In the genomic region with DNA sequence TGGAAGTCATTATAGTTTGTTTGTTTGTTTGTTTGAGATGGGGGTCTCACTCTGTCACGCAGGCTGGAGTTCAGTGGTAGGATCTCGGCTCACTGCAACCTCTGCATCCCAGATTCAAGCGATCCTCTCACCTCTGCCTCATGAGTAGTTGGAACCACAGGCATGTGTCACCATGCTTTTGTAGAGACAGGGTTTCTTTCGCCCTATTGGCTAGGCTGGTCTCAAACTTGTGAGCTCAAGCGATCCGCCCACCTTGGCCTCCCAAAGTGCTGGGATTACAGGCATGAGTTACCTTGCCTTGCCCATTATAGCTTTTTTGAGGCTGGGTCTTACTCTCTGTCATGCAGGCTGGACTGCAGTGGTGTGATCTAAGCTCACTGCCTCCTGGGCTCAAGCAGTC, we compare ENCODE assay signal across 29 cellular contexts. TPM values are rescaled to one million over a fixed set of nuclear protein-coding genes. Genes with fewer than 3 reads are reported as not detected.
DNase-seq lines count a peak whose midpoint lies in the region; ATAC-seq and TF ChIP-seq lines count a peak whose summit lies in the region.
"Had no signal": no experiment of that assay in that cellular context is flagged by ENCODE, and none has a peak within 500 bp of the region (broad histone marks: within the 10 kb centered on the region; RNA-seq: fewer than 3 reads in every experiment).

No MANE protein-coding gene starts in this region.

- no peak overlapping the region for H3K4me3 Mint-ChIP-seq in activated CD4-positive, alpha-beta T cell treated with anti-CD3 and anti-CD28 coated beads for 36 hours
- H3K4me3 Mint-ChIP-seq in activated CD4-positive, alpha-beta T cell treated with anti-CD3 and anti-CD28 coated beads, Interleukin-2, amount 10 ng/mL, durations not matched to agents 24 days and 14 days: no peak overlapping the region
- H3K4me3 Mint-ChIP-seq: activated CD4-positive, alpha-beta memory T cell treated with anti-CD3 and anti-CD28 coated beads for 36 hours; CD14-positive monocyte; memory B cell; T-helper 1 cell treated with Interleukin-12 subunit alpha and Interleukin-12 subunit beta and Interleukin-4 antibody, amounts not matched to agents 30 μg/mL and 1 μg/mL, for 36 hours had no signal

- no peak overlapping the region for H3K9ac ChIP-seq in SU-DHL-6 (ENCODE audit: low read length)
- H3K9ac ChIP-seq: SK-N-SH had no signal

- H3K4me3 ChIP-seq in SU-DHL-6 (ENCODE audit: insufficient read depth, low read length, poor library complexity, severe bottlenecking) (no peak overlapping the region), thymus (ENCODE audit: low read length) (no peak overlapping the region)

- no peaks in the 10 kb centered on the region for H3K9me2 ChIP-seq in SU-DHL-6 (replicated peaks; ENCODE audit: insufficient read depth, low read length)
- H3K9me2 ChIP-seq: SK-N-SH had no signal

- intact Hi-C loops in activated CD4-positive, alpha-beta T cell treated with anti-CD3 and anti-CD28 coated beads for 36 hours (cut with DNase I, micrococcal nuclease): no loop called here
- intact Hi-C loops in activated CD4-positive, alpha-beta T cell treated with anti-CD3 and anti-CD28 coated beads, Interleukin-2, amount 10 ng/mL, durations not matched to agents 24 days and 14 days (cut with micrococcal nuclease): no loop called here

- DNase-seq in activated CD4-positive, alpha-beta T cell treated with anti-CD3 and anti-CD28 coated beads for 36 hours: peak; percentile 17
- DNase-seq in activated CD4-positive, alpha-beta T cell treated with anti-CD3 and anti-CD28 coated beads, Interleukin-2, amount 10 ng/mL, durations not matched to agents 24 days and 14 days: no peak
- peak; percentile 63 for DNase-seq in islet precursor cell
- no peak for DNase-seq in ACHN
- no peak for DNase-seq in DMS114 treated with DMSO at 0.1 percent for 48 hours (lab: John Stamatoyannopoulos, UW; ENCODE audit: unreplicated experiment)
- DNase-seq: activated CD4-positive, alpha-beta memory T cell treated with anti-CD3 and anti-CD28 coated beads for 36 hours; activated naive CD4-positive, alpha-beta T cell treated with anti-CD3 and anti-CD28 coated beads, Interleukin-2, amount 50 U/mL, for 16 hours; brain microvascular endothelial cell; DMS79; hippocampal formation; KBM-7; left colon; NCI-H2029; NCI-H524 treated with DMSO at 0.1 percent for 48 hours; PC-3; SK-N-SH; stimulated activated CD4-positive, alpha-beta T cell treated with anti-CD3 and anti-CD28 coated beads, Interleukin-12 subunit alpha, Interleukin-12 subunit beta, amount 100 ng/mL, for 4 hours; stimulated activated CD4-positive, alpha-beta T cell treated with anti-CD3 and anti-CD28 coated beads, Interleukin-2, amount 100 ng/mL, for 48 hours; trophoblast cell had no signal

- H3F3A ChIP-seq in SU-DHL-6 (ENCODE audit: insufficient read depth): peaks cover 60% of the 10 kb centered on the region

- in situ Hi-C loops in ACHN (cut with HindIII; ENCODE audit: low pct_ligation_motif_present, low pct_unique_long_range_greater_than_20kb, low sequenced_read_pairs): no loop called here

- H3K27ac ChIP-seq in SU-DHL-6 (ENCODE audit: low read depth, low read length): peak overlapping the region; percentile 76; the same call in 1 of the 2 replicates
- H3K27ac ChIP-seq in thymus (ENCODE audit: low read depth): peak overlapping the region; percentile 31
- H3K27ac ChIP-seq: 22Rv1, brain microvascular endothelial cell had no signal

- POLR2A ChIA-PET in activated CD4-positive, alpha-beta T cell treated with anti-CD3 and anti-CD28 coated beads for 36 hours (lab: Charles Lee): no interaction called here

- ATAC-seq in activated CD4-positive, alpha-beta T cell treated with anti-CD3 and anti-CD28 coated beads for 36 hours: peak; percentile 49
- no peak for ATAC-seq in GM21423 (IDR thresholded peaks at IDR 0.05; ENCODE audit: unreplicated experiment)
- ATAC-seq: activated CD4-positive, CD25-positive, alpha-beta regulatory T cell treated with anti-CD3 and anti-CD28 coated beads, Interleukin-2, amount 50 U/mL, for 24 hours; left colon; PC-3; Right ventricle myocardium inferior; sciatic nerve had no signal

- peaks cover 3% of the 10 kb centered on the region for H3K4me1 Mint-ChIP-seq in activated CD4-positive, alpha-beta T cell treated with anti-CD3 and anti-CD28 coated beads for 36 hours
- peaks cover 4% of the 10 kb centered on the region for H3K4me1 Mint-ChIP-seq in activated CD4-positive, alpha-beta T cell treated with anti-CD3 and anti-CD28 coated beads, Interleukin-2, amount 10 ng/mL, durations not matched to agents 24 days and 14 days

- H3K27me3 Mint-ChIP-seq in activated CD4-positive, alpha-beta T cell treated with anti-CD3 and anti-CD28 coated beads for 36 hours: no peaks in the 10 kb centered on the region
- no peaks in the 10 kb centered on the region for H3K27me3 Mint-ChIP-seq in activated CD4-positive, alpha-beta T cell treated with anti-CD3 and anti-CD28 coated beads, Interleukin-2, amount 10 ng/mL, durations not matched to agents 24 days and 14 days
- H3K27me3 Mint-ChIP-seq: activated CD4-positive, alpha-beta memory T cell treated with anti-CD3 and anti-CD28 coated beads for 36 hours; memory B cell had no signal

- H3K36me3 ChIP-seq in SU-DHL-6 (ENCODE audit: low read length) (peaks cover 10% of the 10 kb centered on the region; the same call in 1 of the 2 replicates), thymus (ENCODE audit: control insufficient read depth, insufficient read depth) (peaks cover 15% of the 10 kb centered on the region)

- CTCF ChIA-PET in activated CD4-positive, alpha-beta T cell treated with anti-CD3 and anti-CD28 coated beads for 36 hours (lab: Charles Lee): no interaction called here

- H3K27me3 ChIP-seq in SU-DHL-6 (ENCODE audit: low read length) (no peaks in the 10 kb centered on the region), thymus (ENCODE audit: control insufficient read depth, insufficient read depth) (no peaks in the 10 kb centered on the region)
- H3K27me3 ChIP-seq: brain microvascular endothelial cell had no signal

- H3K27ac Mint-ChIP-seq in activated CD4-positive, alpha-beta T cell treated with anti-CD3 and anti-CD28 coated beads for 36 hours: no peak overlapping the region
- no peak overlapping the region for H3K27ac Mint-ChIP-seq in activated CD4-positive, alpha-beta T cell treated with anti-CD3 and anti-CD28 coated beads, Interleukin-2, amount 10 ng/mL, durations not matched to agents 24 days and 14 days
- H3K27ac Mint-ChIP-seq: activated CD4-positive, alpha-beta memory T cell treated with anti-CD3 and anti-CD28 coated beads for 36 hours; memory B cell; T-helper 1 cell treated with Interleukin-12 subunit alpha and Interleukin-12 subunit beta and Interleukin-4 antibody, amounts not matched to agents 30 μg/mL and 1 μg/mL, for 36 hours had no signal

- H3K9me3 ChIP-seq in SU-DHL-6 (ENCODE audit: insufficient read depth, low read length) (no peaks in the 10 kb centered on the region), thymus (ENCODE audit: control insufficient read depth) (no peaks in the 10 kb centered on the region)
- H3K9me3 ChIP-seq: SK-N-SH had no signal

- H3K79me2 ChIP-seq in SU-DHL-6 (ENCODE audit: insufficient read depth, low read length): peaks cover 82% of the 10 kb centered on the region

- no peak overlapping the region for H2AFZ ChIP-seq in SU-DHL-6 (ENCODE audit: low read depth, low read length, severe bottlenecking)

- H3K4me1 ChIP-seq in thymus (ENCODE audit: control insufficient read depth, insufficient read depth, low read length): no peaks in the 10 kb centered on the region

- 97% methylated on average over 6 of the region's 6 CpGs for WGBS in thymus

- no peak overlapping the region for H3K4me2 ChIP-seq in SU-DHL-6 (ENCODE audit: low read depth, low read length, poor library complexity, severe bottlenecking)
- H3K4me2 ChIP-seq: SK-N-SH had no signal

- TF ChIP-seq CTCF in SU-DHL-6 (IDR thresholded peaks at IDR 0.05; ENCODE audit: insufficient read depth, low read length, poor library complexity, severe bottlenecking): no peak

- peaks cover 13% of the 10 kb centered on the region for H3K36me3 Mint-ChIP-seq in activated CD4-positive, alpha-beta T cell treated with anti-CD3 and anti-CD28 coated beads for 36 hours (ENCODE audit: low read depth)
- H3K36me3 Mint-ChIP-seq in activated CD4-positive, alpha-beta T cell treated with anti-CD3 and anti-CD28 coated beads, Interleukin-2, amount 10 ng/mL, durations not matched to agents 24 days and 14 days (ENCODE audit: low read depth): peaks cover 23% of the 10 kb centered on the region

- no peaks in the 10 kb centered on the region for H3K9me3 Mint-ChIP-seq in activated CD4-positive, alpha-beta T cell treated with anti-CD3 and anti-CD28 coated beads for 36 hours (ENCODE audit: low read depth)
- H3K9me3 Mint-ChIP-seq in activated CD4-positive, alpha-beta T cell treated with anti-CD3 and anti-CD28 coated beads, Interleukin-2, amount 10 ng/mL, durations not matched to agents 24 days and 14 days: no peaks in the 10 kb centered on the region
- H3K9me3 Mint-ChIP-seq: activated CD4-positive, alpha-beta memory T cell treated with anti-CD3 and anti-CD28 coated beads for 36 hours; CD14-positive monocyte; memory B cell; T-helper 1 cell treated with Interleukin-12 subunit alpha and Interleukin-12 subunit beta and Interleukin-4 antibody, amounts not matched to agents 30 μg/mL and 1 μg/mL, for 36 hours had no signal

- H4K20me1 ChIP-seq in SU-DHL-6 (ENCODE audit: low read depth, low read length): no peaks in the 10 kb centered on the region

RNA-seq across cellular contexts. Expression of gene NSD1, which starts 28.8 kb away (rescaled TPM):
- 10 to 100 TPM; 65.6 to 68.2 TPM for total RNA-seq in activated CD4-positive, alpha-beta T cell treated with anti-CD3 and anti-CD28 coated beads for 36 hours
- 103 and 108 TPM in 2 replicates for total RNA-seq in activated CD4-positive, alpha-beta T cell treated with anti-CD3 and anti-CD28 coated beads, Interleukin-2, amount 10 ng/mL, durations not matched to agents 24 days and 14 days
- polyA plus RNA-seq in thymus: 10.9 TPM

Comparison
In these comparisons a context has a peak if more than half of its experiments do, and no peak if none do; other contexts are left out.
1. DNase-seq: peak in activated CD4-positive, alpha-beta T cell treated with anti-CD3 and anti-CD28 coated beads for 36 hours (single experiment) and islet precursor cell (single experiment); none in activated CD4-positive, alpha-beta T cell treated with anti-CD3 and anti-CD28 coated beads, Interleukin-2, amount 10 ng/mL, durations not matched to agents 24 days and 14 days (single experiment), ACHN (single experiment) and DMS114 treated with DMSO at 0.1 percent for 48 hours (single experiment).